Comparison of ENCODE assay signal across 2 cellular contexts in genomic region chr9:132415181-132415580, GRCh38.
TF ChIP-seq lines count a peak whose summit lies in the region.

No MANE protein-coding gene starts in this region.

TF ChIP-seq in GM23338, 12 proteins besides CTCF, POLR2A, EP300 and RAD21 (continued from another document):
- TF ChIP-seq, protein P1, sequence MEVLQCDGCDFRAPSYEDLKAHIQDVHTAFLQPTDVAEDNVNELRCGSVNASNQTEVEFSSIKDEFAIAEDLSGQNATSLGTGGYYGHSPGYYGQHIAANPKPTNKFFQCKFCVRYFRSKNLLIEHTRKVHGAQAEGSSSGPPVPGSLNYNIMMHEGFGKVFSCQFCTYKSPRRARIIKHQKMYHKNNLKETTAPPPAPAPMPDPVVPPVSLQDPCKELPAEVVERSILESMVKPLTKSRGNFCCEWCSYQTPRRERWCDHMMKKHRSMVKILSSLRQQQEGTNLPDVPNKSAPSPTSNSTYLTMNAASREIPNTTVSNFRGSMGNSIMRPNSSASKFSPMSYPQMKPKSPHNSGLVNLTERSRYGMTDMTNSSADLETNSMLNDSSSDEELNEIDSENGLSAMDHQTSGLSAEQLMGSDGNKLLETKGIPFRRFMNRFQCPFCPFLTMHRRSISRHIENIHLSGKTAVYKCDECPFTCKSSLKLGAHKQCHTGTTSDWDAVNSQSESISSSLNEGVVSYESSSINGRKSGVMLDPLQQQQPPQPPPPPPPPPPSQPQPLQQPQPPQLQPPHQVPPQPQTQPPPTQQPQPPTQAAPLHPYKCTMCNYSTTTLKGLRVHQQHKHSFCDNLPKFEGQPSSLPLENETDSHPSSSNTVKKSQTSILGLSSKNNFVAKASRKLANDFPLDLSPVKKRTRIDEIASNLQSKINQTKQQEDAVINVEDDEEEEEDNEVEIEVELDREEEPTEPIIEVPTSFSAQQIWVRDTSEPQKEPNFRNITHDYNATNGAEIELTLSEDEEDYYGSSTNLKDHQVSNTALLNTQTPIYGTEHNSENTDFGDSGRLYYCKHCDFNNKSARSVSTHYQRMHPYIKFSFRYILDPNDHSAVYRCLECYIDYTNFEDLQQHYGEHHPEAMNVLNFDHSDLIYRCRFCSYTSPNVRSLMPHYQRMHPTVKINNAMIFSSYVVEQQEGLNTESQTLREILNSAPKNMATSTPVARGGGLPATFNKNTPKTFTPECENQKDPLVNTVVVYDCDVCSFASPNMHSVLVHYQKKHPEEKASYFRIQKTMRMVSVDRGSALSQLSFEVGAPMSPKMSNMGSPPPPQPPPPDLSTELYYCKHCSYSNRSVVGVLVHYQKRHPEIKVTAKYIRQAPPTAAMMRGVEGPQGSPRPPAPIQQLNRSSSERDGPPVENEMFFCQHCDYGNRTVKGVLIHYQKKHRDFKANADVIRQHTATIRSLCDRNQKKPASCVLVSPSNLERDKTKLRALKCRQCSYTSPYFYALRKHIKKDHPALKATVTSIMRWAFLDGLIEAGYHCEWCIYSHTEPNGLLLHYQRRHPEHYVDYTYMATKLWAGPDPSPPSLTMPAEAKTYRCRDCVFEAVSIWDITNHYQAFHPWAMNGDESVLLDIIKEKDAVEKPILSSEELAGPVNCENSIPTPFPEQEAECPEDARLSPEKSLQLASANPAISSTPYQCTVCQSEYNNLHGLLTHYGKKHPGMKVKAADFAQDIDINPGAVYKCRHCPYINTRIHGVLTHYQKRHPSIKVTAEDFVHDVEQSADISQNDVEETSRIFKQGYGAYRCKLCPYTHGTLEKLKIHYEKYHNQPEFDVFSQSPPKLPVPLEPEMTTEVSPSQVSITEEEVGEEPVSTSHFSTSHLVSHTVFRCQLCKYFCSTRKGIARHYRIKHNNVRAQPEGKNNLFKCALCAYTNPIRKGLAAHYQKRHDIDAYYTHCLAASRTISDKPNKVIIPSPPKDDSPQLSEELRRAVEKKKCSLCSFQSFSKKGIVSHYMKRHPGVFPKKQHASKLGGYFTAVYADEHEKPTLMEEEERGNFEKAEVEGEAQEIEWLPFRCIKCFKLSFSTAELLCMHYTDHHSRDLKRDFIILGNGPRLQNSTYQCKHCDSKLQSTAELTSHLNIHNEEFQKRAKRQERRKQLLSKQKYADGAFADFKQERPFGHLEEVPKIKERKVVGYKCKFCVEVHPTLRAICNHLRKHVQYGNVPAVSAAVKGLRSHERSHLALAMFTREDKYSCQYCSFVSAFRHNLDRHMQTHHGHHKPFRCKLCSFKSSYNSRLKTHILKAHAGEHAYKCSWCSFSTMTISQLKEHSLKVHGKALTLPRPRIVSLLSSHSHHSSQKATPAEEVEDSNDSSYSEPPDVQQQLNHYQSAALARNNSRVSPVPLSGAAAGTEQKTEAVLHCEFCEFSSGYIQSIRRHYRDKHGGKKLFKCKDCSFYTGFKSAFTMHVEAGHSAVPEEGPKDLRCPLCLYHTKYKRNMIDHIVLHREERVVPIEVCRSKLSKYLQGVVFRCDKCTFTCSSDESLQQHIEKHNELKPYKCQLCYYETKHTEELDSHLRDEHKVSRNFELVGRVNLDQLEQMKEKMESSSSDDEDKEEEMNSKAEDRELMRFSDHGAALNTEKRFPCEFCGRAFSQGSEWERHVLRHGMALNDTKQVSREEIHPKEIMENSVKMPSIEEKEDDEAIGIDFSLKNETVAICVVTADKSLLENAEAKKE (CRISPR knock-in tag; IDR thresholded peaks at IDR 0.05) = no peak
- no peak for TF ChIP-seq JUNB (IDR thresholded peaks at IDR 0.05; ENCODE audit: unreplicated experiment)
- TF ChIP-seq ZNF331 (CRISPR knock-in tag; IDR thresholded peaks at IDR 0.05; ENCODE audit: low read depth) = no peak
- no peak for TF ChIP-seq ZNF114 (CRISPR knock-in tag; IDR thresholded peaks at IDR 0.05)
- no peak for TF ChIP-seq REST (IDR thresholded peaks at IDR 0.05; ENCODE audit: unreplicated experiment)
- no peak for TF ChIP-seq EZH2 (IDR thresholded peaks at IDR 0.05; ENCODE audit: low read depth, unreplicated experiment)
- TF ChIP-seq STAT1 (IDR thresholded peaks at IDR 0.05; ENCODE audit: unreplicated experiment) = no peak
- no peak for TF ChIP-seq NANOG (IDR thresholded peaks at IDR 0.05; ENCODE audit: borderline replicate concordance)
- TF ChIP-seq EZH2phosphoT487 (IDR thresholded peaks at IDR 0.05; ENCODE audit: unreplicated experiment) = no peak
- no peak for TF ChIP-seq POLR2AphosphoS5 (IDR thresholded peaks at IDR 0.05; ENCODE audit: low read depth)
- TF ChIP-seq ETS1 (IDR thresholded peaks at IDR 0.05) = no peak

TF ChIP-seq in WTC11, 78 proteins besides CTCF, POLR2A, EP300 and RAD21 (continued from another document):
- TF ChIP-seq STAT6 (CRISPR knock-in tag; conservative IDR thresholded peaks at IDR 0.05; ENCODE audit: low read depth) = no peak
- no peak for TF ChIP-seq PRRX2 (CRISPR knock-in tag; IDR thresholded peaks at IDR 0.05)
- TF ChIP-seq ZNF138 (CRISPR knock-in tag; conservative IDR thresholded peaks at IDR 0.05) = no peak
- no peak for TF ChIP-seq ATF3 (CRISPR knock-in tag; conservative IDR thresholded peaks at IDR 0.05)
